Comparison of ENCODE assay signal across 28 cellular contexts in genomic region chr22:22694106-22694505, GRCh38. TPM values are rescaled to one million over a fixed set of nuclear protein-coding genes. Genes with fewer than 3 reads are reported as not detected.
"Had no signal": no experiment of that assay in that cellular context is flagged by ENCODE, and none has a peak within 500 bp of the region (broad histone marks: within the 10 kb centered on the region; RNA-seq: fewer than 3 reads in every experiment).

No MANE protein-coding gene starts in this region.

- ATAC-seq: activated T-helper 17 cell treated with anti-CD3 and anti-CD28 coated beads, Interleukin-2, amount 50 U/mL, for 72 hours; foreskin keratinocyte; psoas muscle; WTC11 had no signal

- H3K9me3 Mint-ChIP-seq: activated T-cell treated with anti-CD3 and anti-CD28 coated beads, Interleukin-2, amount 50 U/mL, for 24 hours; activated T-helper 17 cell treated with anti-CD3 and anti-CD28 coated beads, Interleukin-2, amount 50 U/mL, for 72 hours; dendritic cell treated with granulocyte-macrophage colony-stimulating factor and Interleukin-4, amounts not matched to agents 40 ng/mL and 50 ng/mL, for 4 days; natural killer cell treated with Interleukin-12 subunit alpha and Interleukin-12 subunit beta and Interleukin-15 and Interleukin-18, amount 100 ng/mL, for 72 hours; stimulated activated naive CD8-positive, alpha-beta T cell treated with anti-CD3 and anti-CD28 coated beads, Interleukin-15, Interleukin-2, amounts not matched to agents 100 ng/mL and 50 ng/mL, for 24 hours; WTC11 had no signal

- H3K36me3 ChIP-seq: cardiac muscle cell, left ventricle myocardium inferior, ovary, right atrium auricular region, tibial artery had no signal

- H3K4me3 Mint-ChIP-seq: activated T-cell treated with anti-CD3 and anti-CD28 coated beads, Interleukin-2, amount 50 U/mL, for 24 hours; activated T-helper 17 cell treated with anti-CD3 and anti-CD28 coated beads, Interleukin-2, amount 50 U/mL, for 72 hours; dendritic cell treated with granulocyte-macrophage colony-stimulating factor and Interleukin-4, amounts not matched to agents 40 ng/mL and 50 ng/mL, for 4 days; natural killer cell treated with Interleukin-12 subunit alpha and Interleukin-12 subunit beta and Interleukin-15 and Interleukin-18, amount 100 ng/mL, for 72 hours; stimulated activated naive CD8-positive, alpha-beta T cell treated with anti-CD3 and anti-CD28 coated beads, Interleukin-15, Interleukin-2, amounts not matched to agents 100 ng/mL and 50 ng/mL, for 24 hours; WTC11 had no signal

- H3K4me1 ChIP-seq: foreskin keratinocyte, left ventricle myocardium inferior, psoas muscle, right atrium auricular region, tibial artery had no signal

- H3K4me1 Mint-ChIP-seq: activated T-helper 17 cell treated with anti-CD3 and anti-CD28 coated beads, Interleukin-2, amount 50 U/mL, for 72 hours had no signal

- H3K9me3 ChIP-seq: left ventricle myocardium inferior, ovary, psoas muscle, right atrium auricular region, tibial artery had no signal

- H3K27me3 ChIP-seq: cardiac muscle cell, foreskin keratinocyte, ovary, right atrium auricular region, tibial artery had no signal

- DNase-seq: activated CD4-positive, alpha-beta T cell treated with anti-CD3 and anti-CD28 coated beads, Interleukin-2, amount 50 U/mL, for 4 hours; activated CD8-positive, alpha-beta memory T cell treated with anti-CD3 and anti-CD28 coated beads for 24 hours; activated CD8-positive, alpha-beta memory T cell treated with anti-CD3 and anti-CD28 coated beads, Interleukin-2, amount 50 U/mL, for 4 hours; activated naive CD4-positive, alpha-beta T cell treated with Interleukin-2 at 50 U/mL for 16 hours; activated T-cell treated with anti-CD3 and anti-CD28 coated beads, Interleukin-2, amount 50 U/mL, for 24 hours; amygdala; effector CD4-positive, alpha-beta T cell; erythroblast; foreskin keratinocyte; hippocampal formation; left ventricle myocardium inferior; ovary; psoas muscle; stimulated activated CD4-positive, alpha-beta T cell treated with anti-CD3 and anti-CD28 coated beads, Interleukin-12 subunit alpha, Interleukin-12 subunit beta, amount 100 ng/mL, for 4 hours; stimulated activated CD4-positive, alpha-beta T cell treated with anti-CD3 and anti-CD28 coated beads, Interleukin-1b, Interleukin-23, amount 100 ng/mL, for 48 hours; T-helper 9 cell had no signal

- H3K27ac ChIP-seq: cardiac muscle cell, foreskin keratinocyte, left ventricle myocardium inferior, ovary, psoas muscle, right atrium auricular region, tibial artery had no signal

- H3K4me3 ChIP-seq: cardiac muscle cell, left ventricle myocardium inferior, ovary, psoas muscle, right atrium auricular region, tibial artery had no signal

- H3K27ac Mint-ChIP-seq: activated T-cell treated with anti-CD3 and anti-CD28 coated beads, Interleukin-2, amount 50 U/mL, for 24 hours; activated T-helper 17 cell treated with anti-CD3 and anti-CD28 coated beads, Interleukin-2, amount 50 U/mL, for 72 hours; dendritic cell treated with granulocyte-macrophage colony-stimulating factor and Interleukin-4, amounts not matched to agents 40 ng/mL and 50 ng/mL, for 4 days; stimulated activated naive CD8-positive, alpha-beta T cell treated with anti-CD3 and anti-CD28 coated beads, Interleukin-15, Interleukin-2, amounts not matched to agents 100 ng/mL and 50 ng/mL, for 24 hours; WTC11 had no signal

- H3K27me3 Mint-ChIP-seq: activated T-cell treated with anti-CD3 and anti-CD28 coated beads, Interleukin-2, amount 50 U/mL, for 24 hours; dendritic cell treated with granulocyte-macrophage colony-stimulating factor and Interleukin-4, amounts not matched to agents 40 ng/mL and 50 ng/mL, for 4 days; stimulated activated naive CD8-positive, alpha-beta T cell treated with anti-CD3 and anti-CD28 coated beads, Interleukin-15, Interleukin-2, amounts not matched to agents 100 ng/mL and 50 ng/mL, for 24 hours had no signal

RNA-seq across cellular contexts. Expression of gene GGTLC2, which starts 49.7 kb away (rescaled TPM):
- total RNA-seq: activated T-helper 17 cell treated with anti-CD3 and anti-CD28 coated beads, Interleukin-2, amount 50 U/mL, for 72 hours; cardiac muscle cell; fibroblast of lung; foreskin keratinocyte; left ventricle myocardium inferior; natural killer cell treated with Interleukin-12 subunit alpha and Interleukin-12 subunit beta and Interleukin-15 and Interleukin-18, amount 100 ng/mL, for 72 hours; ovary; psoas muscle; right atrium auricular region; skeletal muscle tissue; T-helper 1 cell treated with Interleukin-12 subunit alpha and Interleukin-12 subunit beta and Interleukin-4 antibody, amounts not matched to agents 30 ng/mL and 1 ng/mL, for 36 hours; urinary bladder; WTC11 had no signal
- polyA plus RNA-seq: cardiac muscle cell, fibroblast of lung, foreskin keratinocyte, ovary, psoas muscle, urinary bladder had no signal
